ENCODE assay signal across 14 cellular contexts in genomic region chr9:224540-225520, GRCh38. TPM values are rescaled to one million over a fixed set of nuclear protein-coding genes. Genes with fewer than 3 reads are reported as not detected.
DNase-seq lines count a peak whose midpoint lies in the region; ATAC-seq and TF ChIP-seq lines count a peak whose summit lies in the region.
"Had no signal": no experiment of that assay in that cellular context is flagged by ENCODE, and none has a peak within 500 bp of the region (broad histone marks: within the 10 kb centered on the region; RNA-seq: fewer than 3 reads in every experiment).

No MANE protein-coding gene starts in this region.

- H3K4me3 Mint-ChIP-seq in activated CD4-positive, alpha-beta T cell treated with anti-CD3 and anti-CD28 coated beads, Interleukin-2, amount 10 ng/mL, durations not matched to agents 24 days and 14 days, result peak overlapping the region; percentile 29
- peak overlapping the region; percentile 8 for H3K4me3 Mint-ChIP-seq in stimulated activated naive CD8-positive, alpha-beta T cell treated with anti-CD3 and anti-CD28 coated beads, Interleukin-15, Interleukin-2, amounts not matched to agents 100 ng/mL and 50 ng/mL, for 24 hours

- peak overlapping the region; percentile 39 for H3K4me3 ChIP-seq in NB4 (ENCODE audit: low read depth, low read length)
- H3K4me3 ChIP-seq: skin epidermis had no signal

- no peak overlapping the region for H3K27ac ChIP-seq in epithelial cell of prostate
- H3K27ac ChIP-seq: brain microvascular endothelial cell, C4-2B had no signal

- TF ChIP-seq POLR2A in NB4 (IDR thresholded peaks at IDR 0.05; ENCODE audit: extremely low read depth, insufficient read length), result no peak

- H3K36me3 Mint-ChIP-seq in activated CD4-positive, alpha-beta T cell treated with anti-CD3 and anti-CD28 coated beads, Interleukin-2, amount 10 ng/mL, durations not matched to agents 24 days and 14 days (ENCODE audit: low read depth), result peaks cover 12% of the 10 kb centered on the region
- no peaks in the 10 kb centered on the region for H3K36me3 Mint-ChIP-seq in stimulated activated naive CD8-positive, alpha-beta T cell treated with anti-CD3 and anti-CD28 coated beads, Interleukin-15, Interleukin-2, amounts not matched to agents 100 ng/mL and 50 ng/mL, for 24 hours (ENCODE audit: low read depth)

- no peak overlapping the region for H3K27ac Mint-ChIP-seq in activated CD4-positive, alpha-beta T cell treated with anti-CD3 and anti-CD28 coated beads, Interleukin-2, amount 10 ng/mL, durations not matched to agents 24 days and 14 days
- H3K27ac Mint-ChIP-seq in stimulated activated naive CD8-positive, alpha-beta T cell treated with anti-CD3 and anti-CD28 coated beads, Interleukin-15, Interleukin-2, amounts not matched to agents 100 ng/mL and 50 ng/mL, for 24 hours, result peak overlapping the region; percentile 23

- no peaks in the 10 kb centered on the region for H3K27me3 Mint-ChIP-seq in activated CD4-positive, alpha-beta T cell treated with anti-CD3 and anti-CD28 coated beads, Interleukin-2, amount 10 ng/mL, durations not matched to agents 24 days and 14 days
- no peaks in the 10 kb centered on the region for H3K27me3 Mint-ChIP-seq in stimulated activated naive CD8-positive, alpha-beta T cell treated with anti-CD3 and anti-CD28 coated beads, Interleukin-15, Interleukin-2, amounts not matched to agents 100 ng/mL and 50 ng/mL, for 24 hours

- TF ChIP-seq CTCF in NB4 (IDR thresholded peaks at IDR 0.05; ENCODE audit: low read depth, low read length), result no peak

- intact Hi-C loops in activated CD4-positive, alpha-beta T cell treated with anti-CD3 and anti-CD28 coated beads, Interleukin-2, amount 10 ng/mL, durations not matched to agents 24 days and 14 days (cut with micrococcal nuclease), result no loop called here

- peaks cover 35% of the 10 kb centered on the region for H3K4me1 Mint-ChIP-seq in activated CD4-positive, alpha-beta T cell treated with anti-CD3 and anti-CD28 coated beads, Interleukin-2, amount 10 ng/mL, durations not matched to agents 24 days and 14 days
- H3K4me1 Mint-ChIP-seq in stimulated activated naive CD8-positive, alpha-beta T cell treated with anti-CD3 and anti-CD28 coated beads, Interleukin-15, Interleukin-2, amounts not matched to agents 100 ng/mL and 50 ng/mL, for 24 hours (ENCODE audit: low read depth), result peaks cover 20% of the 10 kb centered on the region

- DNase-seq in activated CD4-positive, alpha-beta T cell treated with anti-CD3 and anti-CD28 coated beads, Interleukin-2, amount 10 ng/mL, durations not matched to agents 24 days and 14 days, result peak; percentile 60
- no peak for DNase-seq in activated CD4-positive, alpha-beta T cell treated with anti-CD3 and anti-CD28 coated beads, Interleukin-2, amount 50 U/mL, for 48 hours
- DNase-seq in NB4 (ENCODE audit: low read depth), result peak; percentile 93
- DNase-seq in epithelial cell of prostate (ENCODE audit: low read depth, low spot score), result peak; percentile 65
- no peak for DNase-seq in T-helper 9 cell
- DNase-seq: brain microvascular endothelial cell, HCEC 1CT, NCI-H187 had no signal

- ATAC-seq in HG03439 (IDR thresholded peaks at IDR 0.05; ENCODE audit: unreplicated experiment) (no peak), HG02973 (IDR thresholded peaks at IDR 0.05; ENCODE audit: unreplicated experiment) (no peak)
- ATAC-seq: Right ventricle myocardium inferior had no signal

- peaks cover 13% of the 10 kb centered on the region for H3K9me3 Mint-ChIP-seq in activated CD4-positive, alpha-beta T cell treated with anti-CD3 and anti-CD28 coated beads, Interleukin-2, amount 10 ng/mL, durations not matched to agents 24 days and 14 days
- no peaks in the 10 kb centered on the region for H3K9me3 Mint-ChIP-seq in stimulated activated naive CD8-positive, alpha-beta T cell treated with anti-CD3 and anti-CD28 coated beads, Interleukin-15, Interleukin-2, amounts not matched to agents 100 ng/mL and 50 ng/mL, for 24 hours

RNA-seq across cellular contexts. Expression of gene DOCK8, which starts 10.2 kb away (rescaled TPM):
- total RNA-seq in activated CD4-positive, alpha-beta T cell treated with anti-CD3 and anti-CD28 coated beads, Interleukin-2, amount 10 ng/mL, durations not matched to agents 24 days and 14 days, result 121 TPM in 2 replicates

RNA-seq across cellular contexts. Expression of gene ZNG1A, which starts 46.0 kb away (rescaled TPM):
- total RNA-seq in activated CD4-positive, alpha-beta T cell treated with anti-CD3 and anti-CD28 coated beads, Interleukin-2, amount 10 ng/mL, durations not matched to agents 24 days and 14 days, result 29.6 and 30.3 TPM in 2 replicates

Comparison
In these comparisons a context has a peak if more than half of its experiments do, and no peak if none do; other contexts are left out.
1. DNase-seq: peak in activated CD4-positive, alpha-beta T cell treated with anti-CD3 and anti-CD28 coated beads, Interleukin-2, amount 10 ng/mL, durations not matched to agents 24 days and 14 days (single experiment), NB4 (single experiment) and epithelial cell of prostate (single experiment); none in activated CD4-positive, alpha-beta T cell treated with anti-CD3 and anti-CD28 coated beads, Interleukin-2, amount 50 U/mL, for 48 hours (0 of 2) and T-helper 9 cell (single experiment).